In the genomic region with DNA sequence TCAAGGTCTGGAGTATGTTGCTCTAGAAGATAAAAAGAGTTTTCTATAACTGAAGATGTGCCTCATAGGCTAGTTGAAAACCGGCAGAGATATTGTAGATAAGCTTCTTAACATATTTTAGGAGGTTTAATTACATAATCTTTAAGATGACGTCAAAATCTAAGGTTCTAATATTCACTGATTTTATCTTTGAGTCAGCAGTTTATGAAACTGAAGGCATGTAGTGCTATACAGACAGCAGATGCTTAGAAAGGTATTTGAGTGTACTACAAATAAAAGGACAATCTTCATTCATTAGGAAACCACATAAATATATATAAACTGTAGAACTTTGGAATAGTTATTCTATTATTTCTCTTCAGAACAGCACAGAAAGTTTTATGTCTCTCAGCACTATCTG, we compare ENCODE assay signal across 3 cellular contexts.
TF ChIP-seq lines count a peak whose summit lies in the region.

No MANE protein-coding gene starts in this region.

TF ChIP-seq in SK-N-SH treated with all-trans-retinoic acid at 6 μM for 48 hours, 23 proteins besides CTCF, POLR2A, EP300 and RAD21 (continued from another document):
- no peak for TF ChIP-seq TOX (CRISPR knock-in tag; IDR thresholded peaks at IDR 0.05; ENCODE audit: borderline replicate concordance)
- TF ChIP-seq ISL1 (CRISPR knock-in tag; IDR thresholded peaks at IDR 0.05), result peak; percentile 41

TF ChIP-seq in SK-N-SH, 30 proteins besides CTCF, POLR2A, EP300 and RAD21:
- TF ChIP-seq, protein P1, sequence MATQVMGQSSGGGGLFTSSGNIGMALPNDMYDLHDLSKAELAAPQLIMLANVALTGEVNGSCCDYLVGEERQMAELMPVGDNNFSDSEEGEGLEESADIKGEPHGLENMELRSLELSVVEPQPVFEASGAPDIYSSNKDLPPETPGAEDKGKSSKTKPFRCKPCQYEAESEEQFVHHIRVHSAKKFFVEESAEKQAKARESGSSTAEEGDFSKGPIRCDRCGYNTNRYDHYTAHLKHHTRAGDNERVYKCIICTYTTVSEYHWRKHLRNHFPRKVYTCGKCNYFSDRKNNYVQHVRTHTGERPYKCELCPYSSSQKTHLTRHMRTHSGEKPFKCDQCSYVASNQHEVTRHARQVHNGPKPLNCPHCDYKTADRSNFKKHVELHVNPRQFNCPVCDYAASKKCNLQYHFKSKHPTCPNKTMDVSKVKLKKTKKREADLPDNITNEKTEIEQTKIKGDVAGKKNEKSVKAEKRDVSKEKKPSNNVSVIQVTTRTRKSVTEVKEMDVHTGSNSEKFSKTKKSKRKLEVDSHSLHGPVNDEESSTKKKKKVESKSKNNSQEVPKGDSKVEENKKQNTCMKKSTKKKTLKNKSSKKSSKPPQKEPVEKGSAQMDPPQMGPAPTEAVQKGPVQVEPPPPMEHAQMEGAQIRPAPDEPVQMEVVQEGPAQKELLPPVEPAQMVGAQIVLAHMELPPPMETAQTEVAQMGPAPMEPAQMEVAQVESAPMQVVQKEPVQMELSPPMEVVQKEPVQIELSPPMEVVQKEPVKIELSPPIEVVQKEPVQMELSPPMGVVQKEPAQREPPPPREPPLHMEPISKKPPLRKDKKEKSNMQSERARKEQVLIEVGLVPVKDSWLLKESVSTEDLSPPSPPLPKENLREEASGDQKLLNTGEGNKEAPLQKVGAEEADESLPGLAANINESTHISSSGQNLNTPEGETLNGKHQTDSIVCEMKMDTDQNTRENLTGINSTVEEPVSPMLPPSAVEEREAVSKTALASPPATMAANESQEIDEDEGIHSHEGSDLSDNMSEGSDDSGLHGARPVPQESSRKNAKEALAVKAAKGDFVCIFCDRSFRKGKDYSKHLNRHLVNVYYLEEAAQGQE (IDR thresholded peaks at IDR 0.05; ENCODE audit: low read depth, low read length), result no peak
- TF ChIP-seq EZH2phosphoT487 (IDR thresholded peaks at IDR 0.05; ENCODE audit: borderline replicate concordance, low read depth), result no peak
- TF ChIP-seq TEAD4 (IDR thresholded peaks at IDR 0.05; ENCODE audit: borderline replicate concordance, insufficient read depth), result no peak
- no peak for TF ChIP-seq MEF2A (IDR thresholded peaks at IDR 0.05; ENCODE audit: borderline replicate concordance, low read depth)
- TF ChIP-seq, protein P2, sequence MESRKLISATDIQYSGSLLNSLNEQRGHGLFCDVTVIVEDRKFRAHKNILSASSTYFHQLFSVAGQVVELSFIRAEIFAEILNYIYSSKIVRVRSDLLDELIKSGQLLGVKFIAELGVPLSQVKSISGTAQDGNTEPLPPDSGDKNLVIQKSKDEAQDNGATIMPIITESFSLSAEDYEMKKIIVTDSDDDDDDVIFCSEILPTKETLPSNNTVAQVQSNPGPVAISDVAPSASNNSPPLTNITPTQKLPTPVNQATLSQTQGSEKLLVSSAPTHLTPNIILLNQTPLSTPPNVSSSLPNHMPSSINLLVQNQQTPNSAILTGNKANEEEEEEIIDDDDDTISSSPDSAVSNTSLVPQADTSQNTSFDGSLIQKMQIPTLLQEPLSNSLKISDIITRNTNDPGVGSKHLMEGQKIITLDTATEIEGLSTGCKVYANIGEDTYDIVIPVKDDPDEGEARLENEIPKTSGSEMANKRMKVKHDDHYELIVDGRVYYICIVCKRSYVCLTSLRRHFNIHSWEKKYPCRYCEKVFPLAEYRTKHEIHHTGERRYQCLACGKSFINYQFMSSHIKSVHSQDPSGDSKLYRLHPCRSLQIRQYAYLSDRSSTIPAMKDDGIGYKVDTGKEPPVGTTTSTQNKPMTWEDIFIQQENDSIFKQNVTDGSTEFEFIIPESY (IDR thresholded peaks at IDR 0.05; ENCODE audit: borderline replicate concordance, low read depth), result no peak
- no peak for TF ChIP-seq NFIC (IDR thresholded peaks at IDR 0.05; ENCODE audit: borderline replicate concordance)
- TF ChIP-seq ELF1 (IDR thresholded peaks at IDR 0.05), result no peak
- no peak for TF ChIP-seq TAF1 (IDR thresholded peaks at IDR 0.05; ENCODE audit: borderline replicate concordance, low read depth, low read length)
- TF ChIP-seq GATA2 (CRISPR knock-in tag; IDR thresholded peaks at IDR 0.05), result no peak

TF ChIP-seq in A549, 52 proteins besides CTCF, POLR2A, EP300 and RAD21 (continued from another document):
- TF ChIP-seq CHD2 (IDR thresholded peaks at IDR 0.05; ENCODE audit: low read length, partially characterized antibody), result no peak
